8 cellular contexts compared by ENCODE assay signal in genomic region chr17:50950002-50950877, GRCh38.
DNase-seq lines count a peak whose midpoint lies in the region; ATAC-seq lines count a peak whose summit lies in the region.

No MANE protein-coding gene starts in this region.

- H3K27ac ChIP-seq in epithelial cell of prostate, result peak overlapping the region; percentile 93

- ATAC-seq in HG03175 (IDR thresholded peaks at IDR 0.05; ENCODE audit: unreplicated experiment) (peak; percentile 52), HG03342 (IDR thresholded peaks at IDR 0.05; ENCODE audit: unreplicated experiment) (no peak)

- DNase-seq in DMS53 (lab: John Stamatoyannopoulos, UW) (peak; percentile 82), NOMO-1 treated with dmso at 0.1 percent for 144 hours (lab: John Stamatoyannopoulos, UW; ENCODE audit: unreplicated experiment) (peak; percentile 94), activated T-cell treated with anti-CD3 and anti-CD28 coated beads for 1 hour (ENCODE audit: low read depth) (peak; percentile 41), epithelial cell of prostate (ENCODE audit: low read depth, low spot score) (peak; percentile 73), mucosa of gallbladder (ENCODE audit: low spot score) (peak; percentile 80)
- DNase-seq in stimulated activated naive CD4-positive, alpha-beta T cell treated with Interleukin-2 at 50 U/mL for 16 hours (lab: John Stamatoyannopoulos, UW), result peak; percentile 30

Comparison
In these comparisons a context has a peak if more than half of its experiments do, and no peak if none do; other contexts are left out.
1. DNase-seq: peak in every context shown above with its lines; median percentile 94 in NOMO-1 treated with dmso at 0.1 percent for 144 hours; 82 in DMS53; 80 in mucosa of gallbladder; 73 in epithelial cell of prostate; 41 in activated T-cell treated with anti-CD3 and anti-CD28 coated beads for 1 hour; 30 in stimulated activated naive CD4-positive, alpha-beta T cell treated with Interleukin-2 at 50 U/mL for 16 hours.